18 cellular contexts compared by ENCODE assay signal in the genomic region with DNA sequence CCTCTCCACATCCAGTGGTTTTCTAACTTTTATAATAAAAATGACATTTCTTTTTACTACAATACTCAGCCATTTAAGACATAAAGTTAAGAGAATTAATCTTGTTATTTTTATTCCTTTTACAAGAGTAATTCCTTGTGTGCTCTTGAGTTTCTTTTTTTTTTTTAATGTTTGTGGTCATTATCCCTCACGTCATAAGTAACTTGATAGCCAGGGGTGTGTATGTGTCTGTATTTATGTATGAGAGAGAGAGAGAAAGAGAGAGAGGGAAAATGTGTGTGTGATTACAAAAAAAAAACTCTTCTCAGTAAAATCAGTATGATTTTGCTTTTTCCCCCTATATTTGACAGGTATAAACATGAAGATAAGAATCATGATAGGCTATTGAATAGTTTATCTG. TPM values are rescaled to one million over a fixed set of nuclear protein-coding genes. Genes with fewer than 3 reads are reported as not detected.
"Had no signal": no experiment of that assay in that cellular context is flagged by ENCODE, and none has a peak within 500 bp of the region (broad histone marks: within the 10 kb centered on the region; RNA-seq: fewer than 3 reads in every experiment).

No MANE protein-coding gene starts in this region.

- H3K27ac Mint-ChIP-seq: activated CD4-positive, alpha-beta T cell treated with anti-CD3 and anti-CD28 coated beads for 36 hours; activated naive CD8-positive, alpha-beta T cell; activated T-helper 1 cell treated with anti-CD3 and anti-CD28 coated beads, Interleukin-12 subunit alpha, Interleukin-12 subunit beta, Interleukin-2, Interleukin-4 antibody, amounts not matched to agents 30 ng/mL and 10 ng/mL and 1 ng/mL, durations not matched to agents 14 hours and 24 hours and 36 hours; naive B cell; WTC11 had no signal

- H3K27me3 Mint-ChIP-seq: activated CD4-positive, alpha-beta T cell treated with anti-CD3 and anti-CD28 coated beads for 36 hours; activated naive CD8-positive, alpha-beta T cell; naive B cell had no signal

- DNase-seq: activated CD4-positive, alpha-beta T cell treated with anti-CD3 and anti-CD28 coated beads for 36 hours; activated CD4-positive, alpha-beta T cell treated with anti-CD3 and anti-CD28 coated beads, Interleukin-2, amount 50 U/mL, for 48 hours; effector CD4-positive, alpha-beta T cell; heart left ventricle; left ventricle myocardium inferior; mammary epithelial cell; naive B cell; retina; stimulated activated naive CD4-positive, alpha-beta T cell; thyroid gland had no signal

- H3K4me3 Mint-ChIP-seq: activated CD4-positive, alpha-beta T cell treated with anti-CD3 and anti-CD28 coated beads for 36 hours; activated naive CD8-positive, alpha-beta T cell; activated T-helper 1 cell treated with anti-CD3 and anti-CD28 coated beads, Interleukin-12 subunit alpha, Interleukin-12 subunit beta, Interleukin-2, Interleukin-4 antibody, amounts not matched to agents 30 ng/mL and 10 ng/mL and 1 ng/mL, durations not matched to agents 14 hours and 24 hours and 36 hours; naive B cell; neural crest cell; WTC11 had no signal

- H3K4me1 Mint-ChIP-seq: activated CD4-positive, alpha-beta T cell treated with anti-CD3 and anti-CD28 coated beads for 36 hours; naive B cell; neural crest cell; WTC11 had no signal

- ATAC-seq: activated CD4-positive, alpha-beta T cell treated with anti-CD3 and anti-CD28 coated beads for 36 hours; esophagus mucosa; gastroesophageal sphincter; heart left ventricle; WTC11 had no signal

- H3K36me3 Mint-ChIP-seq: activated naive CD8-positive, alpha-beta T cell; naive B cell had no signal

RNA-seq across cellular contexts. Expression of gene RERGL, which starts 35.1 kb away (rescaled TPM):
- total RNA-seq: activated CD4-positive, alpha-beta T cell treated with anti-CD3 and anti-CD28 coated beads for 36 hours; activated T-helper 1 cell treated with anti-CD3 and anti-CD28 coated beads, Interleukin-12 subunit alpha, Interleukin-12 subunit beta, Interleukin-2, Interleukin-4 antibody, amounts not matched to agents 30 ng/mL and 10 ng/mL and 1 ng/mL, durations not matched to agents 14 hours and 24 hours and 36 hours; kidney epithelial cell; mononuclear cell; neural crest cell; WTC11 had no signal
